Comparison of ENCODE assay signal across 10 cellular contexts in the genomic region with DNA sequence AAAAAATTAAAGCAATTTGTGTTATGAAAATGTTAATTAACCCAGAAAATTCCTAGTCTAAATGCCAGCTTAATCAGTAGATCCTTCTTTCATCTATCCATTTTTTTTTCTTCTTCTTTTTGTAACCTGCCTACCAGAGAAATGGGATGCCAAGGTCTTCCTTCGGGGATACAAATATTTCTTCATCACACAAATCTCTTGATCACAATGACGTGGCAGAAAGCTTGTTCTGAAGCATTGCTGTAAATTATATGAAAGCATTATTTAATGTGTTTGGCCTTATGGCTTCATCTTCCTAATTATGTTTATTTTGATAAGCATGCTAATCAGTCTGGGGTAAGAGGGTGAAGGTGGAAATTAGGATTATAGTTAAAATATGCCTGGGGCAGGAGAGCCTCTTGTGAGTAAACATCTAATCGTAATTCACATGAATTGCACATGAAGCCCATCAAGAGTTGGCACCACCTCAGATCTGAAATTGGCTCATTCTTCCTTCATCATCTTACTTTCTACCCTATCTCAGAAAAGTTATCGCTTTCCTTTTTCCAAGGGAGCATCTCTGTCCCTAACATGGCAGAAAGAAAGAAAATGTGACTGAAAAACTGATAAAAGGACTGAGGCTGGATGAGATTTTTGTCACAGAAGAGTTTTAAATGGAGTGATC.
DNase-seq lines count a peak whose midpoint lies in the region; ATAC-seq, FAIRE-seq and TF ChIP-seq lines count a peak whose summit lies in the region.
"Had no signal": no experiment of that assay in that cellular context is flagged by ENCODE, and none has a peak within 500 bp of the region (broad histone marks: within the 10 kb centered on the region; RNA-seq: fewer than 3 reads in every experiment).

No MANE protein-coding gene starts in this region.

- dilution Hi-C loops in IMR-90 (cut with HindIII; ENCODE audit: low sequenced_read_pairs, unreplicated experiment): loop anchor here (25.0 kb wide), 1 partner anchor 385 kb away; no protein-coding TSS in a partner anchor

- CTCF ChIA-PET in IMR-90 (lab: Yijun Ruan, JAX) (interaction anchor here (0.6 to 3.5 kb wide), 27 partner anchors 8 to 375 kb away, joined by 3 to 37 read pairs (median 5); a partner anchor contains a TSS), PC-3 (lab: Charles Lee) (interaction anchor here (1.1 to 2.8 kb wide), 8 partner anchors 40 to 363 kb away, joined by 3 to 47 read pairs (median 18); a partner anchor contains a TSS)

- no peak overlapping the region for H3K9ac ChIP-seq in IMR-90 (ENCODE audit: low read depth, low read length)
- no peak overlapping the region for H3K9ac ChIP-seq in PC-3 (ENCODE audit: low read length)

- H2AK9ac ChIP-seq in IMR-90 (replicated peaks; ENCODE audit: low read depth, low read length, poor library complexity): no peak overlapping the region

- no peaks in the 10 kb centered on the region for H3K79me1 ChIP-seq in IMR-90 (ENCODE audit: low read depth in 1 of 2, low read length in 2 of 2)

- H3K4me1 ChIP-seq in IMR-90 (ENCODE audit: control insufficient read depth, insufficient read depth, low read length) (peaks cover 4% of the 10 kb centered on the region), PC-3 (ENCODE audit: insufficient read depth, low read length) (peaks cover 4% of the 10 kb centered on the region)

- H4K8ac ChIP-seq in IMR-90 (ENCODE audit: low read depth in 2 of 2, low read length in 2 of 2): peak overlapping the region in 1 of 2 experiments; percentile 23; a peak in 2 of 4 replicates

- ATAC-seq in IMR-90 (ENCODE audit: low read depth) (no peak), GM19467 (IDR thresholded peaks at IDR 0.05; ENCODE audit: unreplicated experiment) (no peak), PC-3 (no peak)

- H3K36me3 ChIP-seq in IMR-90 (ENCODE audit: control insufficient read depth, insufficient read depth, low read length): no peaks in the 10 kb centered on the region
- no peaks in the 10 kb centered on the region for H3K36me3 ChIP-seq in PC-3 (ENCODE audit: low read depth, low read length)
- H3K36me3 ChIP-seq: SJSA1 had no signal

- no peak for TF ChIP-seq POLR2A in IMR-90 (IDR thresholded peaks at IDR 0.05; ENCODE audit: low read depth, low read length)

- peak overlapping the region; percentile 28; the same call in 1 of the 2 replicates for H3K4ac ChIP-seq in IMR-90 (ENCODE audit: low read depth, low read length)

- 0 out of 2 replicates have a peak overlapping the region, but pooled peaks have one; percentile 12 for H3K14ac ChIP-seq in IMR-90 (replicated peaks; ENCODE audit: low read depth, low read length)

- H2AK5ac ChIP-seq in IMR-90 (ENCODE audit: low read depth, low read length): no peak overlapping the region

- H2AFZ ChIP-seq in IMR-90 (replicated peaks; ENCODE audit: low read length, poor library complexity) (no peak overlapping the region), PC-3 (ENCODE audit: low read length) (no peak overlapping the region)

- TF ChIP-seq CTCF in IMR-90 (conservative IDR thresholded peaks at IDR 0.05; ENCODE audit: low read depth, low read length): no peak
- no peak for TF ChIP-seq CTCF in PC-3 (conservative IDR thresholded peaks at IDR 0.05; ENCODE audit: low read depth, low read length)

- no peak for DNase-seq in GM19239 (ENCODE audit: insufficient read length, low spot score)
- DNase-seq in IMR-90: no peak
- DNase-seq in fibroblast of peridontal ligament (ENCODE audit: extremely low read depth): peak; percentile 60
- peak; percentile 12 for DNase-seq in superior temporal gyrus (ENCODE audit: extremely low spot score)
- DNase-seq in PC-3: no peak
- DNase-seq in NCI-H446 (lab: John Stamatoyannopoulos, UW): no peak
- DNase-seq: CD4-positive, alpha-beta memory T cell; NCI-H226 had no signal

- no peak for TF ChIP-seq RAD21 in IMR-90 (IDR thresholded peaks at IDR 0.05; ENCODE audit: low read length)

- H3K27ac ChIP-seq in IMR-90 (ENCODE audit: insufficient read depth, low read length) (no peak overlapping the region), PC-3 (ENCODE audit: low read length) (no peak overlapping the region)
- H3K27ac ChIP-seq: SJSA1 had no signal

- no peak overlapping the region for H4K5ac ChIP-seq in IMR-90 (ENCODE audit: low read depth, low read length)

- H3K9me1 ChIP-seq in IMR-90 (ENCODE audit: insufficient read depth, low read length): no peaks in the 10 kb centered on the region

- H4K91ac ChIP-seq in IMR-90 (ENCODE audit: insufficient read depth, low read depth, low read length): peak overlapping the region; percentile 26; the same call in 1 of the 2 replicates

- H3K23ac ChIP-seq in IMR-90 (ENCODE audit: low read depth, low read length): no peak overlapping the region

- H3K4me3 ChIP-seq in IMR-90 (ENCODE audit: insufficient read depth, low read depth, low read length): no peak overlapping the region
- no peak overlapping the region for H3K4me3 ChIP-seq in PC-3 (ENCODE audit: low read length)
- H3K4me3 ChIP-seq: SJSA1 had no signal

- POLR2A ChIA-PET in IMR-90 (lab: Charles Lee; ENCODE audit: unreplicated experiment) (no interaction called here), PC-3 (lab: Charles Lee; ENCODE audit: unreplicated experiment) (no interaction called here)

- H3K9me3 ChIP-seq in IMR-90 (ENCODE audit: control insufficient read depth, insufficient read depth, low read length) (no peaks in the 10 kb centered on the region), PC-3 (ENCODE audit: low read length) (no peaks in the 10 kb centered on the region)

- H3F3A ChIP-seq in PC-3 (ENCODE audit: low read length, unreplicated experiment): no peaks in the 10 kb centered on the region

- no peaks in the 10 kb centered on the region for H3K9me2 ChIP-seq in PC-3 (replicated peaks; ENCODE audit: low read length)

- in situ Hi-C loops in IMR-90 (cut with MboI; ENCODE audit: low sequenced_read_pairs): loop anchor here (5.0 kb wide), 2 partner anchors 190 to 365 kb away; no protein-coding TSS in a partner anchor

- H2BK15ac ChIP-seq in IMR-90 (ENCODE audit: low read depth, low read length): no peak overlapping the region

- H3K79me2 ChIP-seq in PC-3 (ENCODE audit: low read length): no peaks in the 10 kb centered on the region

- H2BK5ac ChIP-seq in IMR-90 (ENCODE audit: low read depth, low read length, poor library complexity, severe bottlenecking): no peak overlapping the region

- WGBS in IMR-90 (ENCODE audit: extremely low coverage in 2 of 2, insufficient read length in 1 of 2), 2 experiments: no CpG with 5 or more reads among the region's 4 CpGs

- BruUV-seq in IMR-90 (replicated peaks; lab: Mats Ljungman, UMichigan) (no TSS peak), PC-3 (replicated peaks; lab: Mats Ljungman, UMichigan) (no TSS peak)

- H3K56ac ChIP-seq in IMR-90 (ENCODE audit: extremely low read depth, insufficient read depth, low read length): no peak overlapping the region

- intact Hi-C loops in IMR-90 (cut with micrococcal nuclease) (loop anchor here (1.0 to 5.0 kb wide), 8 partner anchors 39 to 574 kb away; a partner anchor contains a TSS), PC-3 (cut with micrococcal nuclease) (loop anchor here (1.0 to 2.0 kb wide), 4 partner anchors 39 to 363 kb away; a partner anchor contains a TSS)

- peak overlapping the region; percentile 3 for H3K18ac ChIP-seq in IMR-90 (ENCODE audit: low read depth, low read length)

- H3K27me3 ChIP-seq in IMR-90 (ENCODE audit: control insufficient read depth, insufficient read depth, low read length) (no peaks in the 10 kb centered on the region; the same call in 1 of the 2 replicates), PC-3 (ENCODE audit: low read length) (no peaks in the 10 kb centered on the region)
- H3K27me3 ChIP-seq: SJSA1 had no signal

- H2BK20ac ChIP-seq in IMR-90 (ENCODE audit: low read depth, low read length): peak overlapping the region; percentile 59; the same call in 1 of the 2 replicates

- peak; percentile 57 for FAIRE-seq in GM19239 (lab: Jason Lieb, UNC)

- H4K20me1 ChIP-seq in IMR-90 (ENCODE audit: insufficient read depth, low read length) (no peaks in the 10 kb centered on the region), PC-3 (ENCODE audit: low read length) (no peaks in the 10 kb centered on the region)

- H3K4me2 ChIP-seq in IMR-90 (ENCODE audit: low read depth, low read length): no peak overlapping the region
- H3K4me2 ChIP-seq in PC-3 (ENCODE audit: low read length): no peak overlapping the region

- H2BK120ac ChIP-seq in IMR-90 (ENCODE audit: low read depth, low read length): peak overlapping the region; percentile 57

TF ChIP-seq in IMR-90, 13 proteins besides CTCF, POLR2A, EP300 and RAD21:
- TF ChIP-seq FOS (IDR thresholded peaks at IDR 0.05; ENCODE audit: low read depth, low read length) (no peak), NFE2L2 (IDR thresholded peaks at IDR 0.05; ENCODE audit: low read depth, low read length) (peak; percentile 53), RCOR1 (IDR thresholded peaks at IDR 0.05; ENCODE audit: insufficient replicate concordance, low read length) (no peak), RFX5 (IDR thresholded peaks at IDR 0.05; ENCODE audit: low read depth, low read length) (no peak)

Comparison
In these comparisons a context has a peak if more than half of its experiments do, and no peak if none do; other contexts are left out.
1. DNase-seq: peak in fibroblast of peridontal ligament (single experiment) and superior temporal gyrus (single experiment); none in GM19239 (single experiment), IMR-90 (single experiment), PC-3 (single experiment) and NCI-H446 (0 of 2).